In the genomic region with DNA sequence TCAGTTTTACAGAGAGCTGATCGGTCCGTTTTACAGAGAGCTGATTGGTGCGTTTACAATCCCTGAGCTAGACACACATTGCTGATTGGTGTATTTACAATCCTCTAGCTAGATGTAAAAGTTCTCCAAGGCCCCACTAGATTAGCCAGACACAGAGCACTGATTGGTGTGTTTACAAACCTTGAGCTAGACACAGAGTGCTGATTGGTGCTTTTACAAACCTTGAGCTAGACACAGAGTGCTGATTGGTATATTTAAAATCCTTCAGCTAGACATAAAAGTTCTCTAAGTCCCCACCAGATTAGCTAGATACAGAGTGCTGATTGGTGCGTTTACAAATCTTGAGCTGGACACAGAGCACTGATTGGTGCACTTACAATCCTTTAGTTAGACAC, we compare ENCODE assay signal across 7 cellular contexts.
DNase-seq lines count a peak whose midpoint lies in the region; ATAC-seq and TF ChIP-seq lines count a peak whose summit lies in the region.
"Not testable (repeated sequence)": the region's sequence is repeated elsewhere in the genome, so short reads cannot be mapped to it uniquely, and the experiment has no call there.

No MANE protein-coding gene starts in this region.

- TF ChIP-seq CTCF in endodermal cell (conservative IDR thresholded peaks at IDR 0.05); psoas muscle (IDR thresholded peaks at IDR 0.05): not testable (repeated sequence)

- peak overlapping the region; percentile 96 for H3K4me2 ChIP-seq in mesenchymal stem cell (ENCODE audit: low read length, poor library complexity, severe bottlenecking)

- H3K14ac ChIP-seq in mesenchymal stem cell (ENCODE audit: low read length in 2 of 2), result not testable (repeated sequence)

- H2AFZ ChIP-seq in mesenchymal stem cell (ENCODE audit: low read depth, low read length), result not testable (repeated sequence)

- not testable (repeated sequence) for H3K4me1 Mint-ChIP-seq in activated CD4-positive, alpha-beta T cell treated with anti-CD3 and anti-CD28 coated beads for 36 hours; endodermal cell
- peaks cover 12% of the 10 kb centered on the region for H3K4me1 Mint-ChIP-seq in activated naive CD8-positive, alpha-beta T cell treated with anti-CD3 and anti-CD28 coated beads, Interleukin-2, amount 10 ng/mL, durations not matched to agents 7 days and 5 days

- H3K36me3 Mint-ChIP-seq in activated CD4-positive, alpha-beta T cell treated with anti-CD3 and anti-CD28 coated beads for 36 hours (ENCODE audit: low read depth); activated naive CD8-positive, alpha-beta T cell treated with anti-CD3 and anti-CD28 coated beads, Interleukin-2, amount 10 ng/mL, durations not matched to agents 7 days and 5 days; endodermal cell (ENCODE audit: low read depth): not testable (repeated sequence)

- not testable (repeated sequence) for H2BK12ac ChIP-seq in mesenchymal stem cell (ENCODE audit: low read length in 2 of 2)

- H3K27me3 ChIP-seq in MG63; endodermal cell (ENCODE audit: control insufficient read depth, insufficient read depth, low read length, poor library complexity, severe bottlenecking); mesenchymal stem cell (ENCODE audit: control insufficient read depth in 1 of 2, insufficient read depth in 1 of 2, low read length in 2 of 2); psoas muscle (ENCODE audit: insufficient read depth in 3 of 3, low read length in 2 of 3): not testable (repeated sequence)

- not testable (repeated sequence) for H2BK15ac ChIP-seq in mesenchymal stem cell (ENCODE audit: low read depth, poor library complexity, severe bottlenecking)

- CTCF ChIA-PET in activated CD4-positive, alpha-beta T cell treated with anti-CD3 and anti-CD28 coated beads for 36 hours (lab: Charles Lee), result interaction anchor here (0.6 to 1.0 kb wide), 8 partner anchors 19 to 1219 kb away, joined by 3 to 4 read pairs (median 3); no protein-coding TSS in a partner anchor

- H2BK5ac ChIP-seq in mesenchymal stem cell (ENCODE audit: low read depth, low read length, poor library complexity, severe bottlenecking), result not testable (repeated sequence)

- H3K79me1 ChIP-seq in mesenchymal stem cell (replicated peaks; ENCODE audit: low read length, poor library complexity, severe bottlenecking), result not testable (repeated sequence)

- not testable (repeated sequence) for H3K4ac ChIP-seq in mesenchymal stem cell (ENCODE audit: low read depth in 1 of 2, low read length in 2 of 2)

- intact Hi-C loops in activated CD4-positive, alpha-beta T cell treated with anti-CD3 and anti-CD28 coated beads for 36 hours (cut with DNase I, micrococcal nuclease), result loop anchor here in 1 of 2 experiments (1.0 to 2.0 kb wide), 3 partner anchors 26 to 426 kb away; partner anchors contain the start of genes DDHD1 and GNPNAT1
- intact Hi-C loops in psoas muscle (cut with DNase I), result not testable (repeated sequence)

- 86 to 94% methylated on average over 4 of the region's 4 CpGs for WGBS in endodermal cell (ENCODE audit: insufficient coverage in 1 of 2, insufficient read length in 1 of 2), 2 experiments
- WGBS in mesenchymal stem cell, result 96% methylated on average over 1 of the region's 4 CpGs
- WGBS in psoas muscle, 3 donors, result 93 to 96% (median 96%) methylated on average over 4 of the region's 4 CpGs

- H3K18ac ChIP-seq in mesenchymal stem cell (ENCODE audit: low read depth in 1 of 2, low read length in 2 of 2), result not testable (repeated sequence)

- not testable (repeated sequence) for H3K27me3 Mint-ChIP-seq in activated CD4-positive, alpha-beta T cell treated with anti-CD3 and anti-CD28 coated beads for 36 hours; activated naive CD8-positive, alpha-beta T cell treated with anti-CD3 and anti-CD28 coated beads, Interleukin-2, amount 10 ng/mL, durations not matched to agents 7 days and 5 days; endodermal cell (ENCODE audit: insufficient read depth)

- not testable (repeated sequence) for H3K4me1 ChIP-seq in ES-I3 (ENCODE audit: insufficient read depth, low read length); endodermal cell (ENCODE audit: control insufficient read depth, insufficient read depth, low read length); mesenchymal stem cell (ENCODE audit: control insufficient read depth, insufficient read depth, low read depth, low read length); psoas muscle

- not testable (repeated sequence) for H3K9me3 ChIP-seq in ES-I3 (ENCODE audit: control insufficient read depth, insufficient read depth, low read length); MG63; endodermal cell (ENCODE audit: control insufficient read depth, low read length); mesenchymal stem cell (ENCODE audit: control insufficient read depth, low read length); psoas muscle

- not testable (repeated sequence) for ATAC-seq in activated CD4-positive, alpha-beta T cell treated with anti-CD3 and anti-CD28 coated beads for 36 hours; activated naive CD8-positive, alpha-beta T cell treated with anti-CD3 and anti-CD28 coated beads, Interleukin-2, amount 10 ng/mL, durations not matched to agents 7 days and 5 days (ENCODE audit: low read depth); psoas muscle

- H3K4me3 ChIP-seq in MG63 (peak overlapping the region; percentile 60), endodermal cell (ENCODE audit: low read length) (peak overlapping the region; percentile 84), mesenchymal stem cell (ENCODE audit: insufficient read depth in 1 of 2, low read depth in 1 of 2, low read length in 2 of 2) (peak overlapping the region in 1 of 2 experiments; percentile 84), psoas muscle (peak overlapping the region; percentile 72)

- H2BK120ac ChIP-seq in mesenchymal stem cell (ENCODE audit: low read depth, low read length), result not testable (repeated sequence)

- H3K27ac ChIP-seq in endodermal cell (ENCODE audit: low read depth, low read length); mesenchymal stem cell (ENCODE audit: low read length, poor library complexity, severe bottlenecking); psoas muscle: not testable (repeated sequence)

- POLR2A ChIA-PET in activated CD4-positive, alpha-beta T cell treated with anti-CD3 and anti-CD28 coated beads for 36 hours (lab: Charles Lee), result not testable (repeated sequence)
- POLR2A ChIA-PET in activated naive CD8-positive, alpha-beta T cell treated with anti-CD3 and anti-CD28 coated beads, Interleukin-2, amount 10 ng/mL, durations not matched to agents 7 days and 5 days (lab: Charles Lee), result interaction anchor here (1.2 to 1.8 kb wide), 3 partner anchors 64 to 108 kb away, joined by 3 to 24 read pairs (median 6); partner anchors contain the start of gene DDHD1

- H3K23ac ChIP-seq in mesenchymal stem cell (ENCODE audit: low read length in 2 of 2), result not testable (repeated sequence)

- H3K9me3 Mint-ChIP-seq in activated CD4-positive, alpha-beta T cell treated with anti-CD3 and anti-CD28 coated beads for 36 hours (ENCODE audit: low read depth); activated naive CD8-positive, alpha-beta T cell treated with anti-CD3 and anti-CD28 coated beads, Interleukin-2, amount 10 ng/mL, durations not matched to agents 7 days and 5 days; endodermal cell: not testable (repeated sequence)

- peak overlapping the region; percentile 74 for H3K4me3 Mint-ChIP-seq in activated CD4-positive, alpha-beta T cell treated with anti-CD3 and anti-CD28 coated beads for 36 hours
- H3K4me3 Mint-ChIP-seq in activated naive CD8-positive, alpha-beta T cell treated with anti-CD3 and anti-CD28 coated beads, Interleukin-2, amount 10 ng/mL, durations not matched to agents 7 days and 5 days, result peak overlapping the region; percentile 89
- peak overlapping the region; percentile 72 for H3K4me3 Mint-ChIP-seq in endodermal cell

- not testable (repeated sequence) for H3K36me3 ChIP-seq in ES-I3 (ENCODE audit: insufficient read depth, low read length); MG63; endodermal cell (ENCODE audit: control insufficient read depth, insufficient read depth, low read length); mesenchymal stem cell (ENCODE audit: control insufficient read depth in 1 of 2, insufficient read depth in 2 of 2, low read depth in 1 of 2, low read length in 2 of 2); psoas muscle (ENCODE audit: insufficient read depth in 1 of 2, low read depth in 1 of 2)

- H4K91ac ChIP-seq in mesenchymal stem cell (ENCODE audit: low read length), result not testable (repeated sequence)

- not testable (repeated sequence) for H2AK5ac ChIP-seq in mesenchymal stem cell (ENCODE audit: low read length, severe bottlenecking)

- peak overlapping the region; percentile 66; the same call in 1 of the 2 replicates for H3K9ac ChIP-seq in ES-I3 (ENCODE audit: low read depth, low read length)
- not testable (repeated sequence) for H3K9ac ChIP-seq in endodermal cell (ENCODE audit: extremely low read depth, low read length, poor library complexity, severe bottlenecking); mesenchymal stem cell (ENCODE audit: low read length)

- peak overlapping the region; percentile 78 for H3K27ac Mint-ChIP-seq in activated CD4-positive, alpha-beta T cell treated with anti-CD3 and anti-CD28 coated beads for 36 hours
- peak overlapping the region; percentile 87 for H3K27ac Mint-ChIP-seq in activated naive CD8-positive, alpha-beta T cell treated with anti-CD3 and anti-CD28 coated beads, Interleukin-2, amount 10 ng/mL, durations not matched to agents 7 days and 5 days
- H3K27ac Mint-ChIP-seq in endodermal cell, result peak overlapping the region; percentile 80

- DNase-seq in MG63; activated CD4-positive, alpha-beta T cell treated with anti-CD3 and anti-CD28 coated beads for 36 hours; activated naive CD8-positive, alpha-beta T cell treated with anti-CD3 and anti-CD28 coated beads, Interleukin-2, amount 10 ng/mL, durations not matched to agents 7 days and 5 days; endodermal cell; mesenchymal stem cell; psoas muscle: not testable (repeated sequence)

- not testable (repeated sequence) for H4K8ac ChIP-seq in mesenchymal stem cell (ENCODE audit: low read length)
